In genomic region chr16:74603848-74604247, GRCh38 we compare ENCODE assay signal across 12 cellular contexts. TPM values are rescaled to one million over a fixed set of nuclear protein-coding genes. Genes with fewer than 3 reads are reported as not detected.
A peak's percentile ranks its signal among the peaks of the same experiment; 100 is the strongest.
DNase-seq lines count a peak whose midpoint lies in the region; ATAC-seq, FAIRE-seq and TF ChIP-seq lines count a peak whose summit lies in the region.
"Had no signal": no experiment of that assay in that cellular context is flagged by ENCODE, and none has a peak within 500 bp of the region (broad histone marks: within the 10 kb centered on the region; RNA-seq: fewer than 3 reads in every experiment).

No MANE protein-coding gene starts in this region.

- peak overlapping the region; percentile 4 for H3K27ac ChIP-seq in keratinocyte (ENCODE audit: control insufficient read depth, insufficient read depth, low read length)
- no peak overlapping the region for H3K27ac ChIP-seq in left ventricle myocardium inferior (replicated peaks)

- no peaks in the 10 kb centered on the region for H3K27me3 Mint-ChIP-seq in stimulated activated naive CD8-positive, alpha-beta T cell treated with anti-CD3 and anti-CD28 coated beads, Interleukin-15, Interleukin-2, amounts not matched to agents 100 ng/mL and 50 ng/mL, for 24 hours
- no peaks in the 10 kb centered on the region for H3K27me3 Mint-ChIP-seq in activated naive CD8-positive, alpha-beta T cell treated with anti-CD3 and anti-CD28 coated beads for 36 hours

- no peaks in the 10 kb centered on the region for H3K36me3 ChIP-seq in keratinocyte (ENCODE audit: control insufficient read depth in 2 of 2, extremely low read depth in 1 of 2, insufficient read depth in 2 of 2, low read length in 2 of 2)
- no peaks in the 10 kb centered on the region for H3K36me3 ChIP-seq in left ventricle myocardium inferior

- H3K27me3 ChIP-seq in keratinocyte (ENCODE audit: control insufficient read depth, extremely low read depth, insufficient read depth, low read length): no peaks in the 10 kb centered on the region
- H3K27me3 ChIP-seq in left ventricle myocardium inferior (ENCODE audit: low read depth): no peaks in the 10 kb centered on the region

- DNase-seq in stimulated activated naive CD8-positive, alpha-beta T cell treated with anti-CD3 and anti-CD28 coated beads, Interleukin-15, Interleukin-2, amounts not matched to agents 100 U/mL and 50 U/mL, for 24 hours: no peak
- DNase-seq in activated naive CD8-positive, alpha-beta T cell treated with anti-CD3 and anti-CD28 coated beads for 36 hours: no peak
- no peak for DNase-seq in keratinocyte (ENCODE audit: low read depth, low spot score)
- DNase-seq in D721Med (ENCODE audit: insufficient read length, low spot score): no peak
- no peak for DNase-seq in stimulated activated naive CD4-positive, alpha-beta T cell treated with Interleukin-2 at 50 U/mL for 16 hours (lab: John Stamatoyannopoulos, UW)
- no peak for DNase-seq in left ventricle myocardium inferior
- no peak for DNase-seq in NCI-H524 treated with DMSO at 0.1 percent for 48 hours (lab: John Stamatoyannopoulos, UW)
- DNase-seq: effector CD8-positive, alpha-beta T cell; left cardiac atrium; NCI-H510A; retina had no signal

- H3K9me3 Mint-ChIP-seq in stimulated activated naive CD8-positive, alpha-beta T cell treated with anti-CD3 and anti-CD28 coated beads, Interleukin-15, Interleukin-2, amounts not matched to agents 100 ng/mL and 50 ng/mL, for 24 hours: no peaks in the 10 kb centered on the region
- no peaks in the 10 kb centered on the region for H3K9me3 Mint-ChIP-seq in activated naive CD8-positive, alpha-beta T cell treated with anti-CD3 and anti-CD28 coated beads for 36 hours

- no peaks in the 10 kb centered on the region for H3K9me1 ChIP-seq in keratinocyte (ENCODE audit: control insufficient read depth, extremely low read depth, insufficient read depth, low read length)

- intact Hi-C loops in left ventricle myocardium inferior (cut with micrococcal nuclease): no loop called here

- TF ChIP-seq CTCF in keratinocyte (optimal IDR thresholded peaks at IDR 0.05 in 1 of 3, IDR thresholded peaks at IDR 0.05 in 1 of 3, conservative IDR thresholded peaks at IDR 0.05 in 1 of 3; ENCODE audit: extremely low read depth in 1 of 3, insufficient read depth in 2 of 3, low read length in 3 of 3): no peak
- no peak for TF ChIP-seq CTCF in D721Med (IDR thresholded peaks at IDR 0.05; ENCODE audit: insufficient read depth, missing control alignments)
- TF ChIP-seq CTCF in left ventricle myocardium inferior (IDR thresholded peaks at IDR 0.05; ENCODE audit: borderline replicate concordance): no peak

- ATAC-seq in stimulated activated naive CD8-positive, alpha-beta T cell treated with anti-CD3 and anti-CD28 coated beads, Interleukin-15, Interleukin-2, amounts not matched to agents 100 U/mL and 50 U/mL, for 24 hours: no peak

- peak overlapping the region; percentile 92 for H3K4me3 Mint-ChIP-seq in stimulated activated naive CD8-positive, alpha-beta T cell treated with anti-CD3 and anti-CD28 coated beads, Interleukin-15, Interleukin-2, amounts not matched to agents 100 ng/mL and 50 ng/mL, for 24 hours
- peak overlapping the region; percentile 97 for H3K4me3 Mint-ChIP-seq in activated naive CD8-positive, alpha-beta T cell treated with anti-CD3 and anti-CD28 coated beads for 36 hours

- no peak overlapping the region for H2AFZ ChIP-seq in keratinocyte (ENCODE audit: control insufficient read depth, low read length)

- H3K4me3 ChIP-seq in keratinocyte (ENCODE audit: control insufficient read depth in 2 of 3, extremely low read depth in 1 of 3, insufficient read depth in 2 of 3, low read depth in 1 of 3, low read length in 3 of 3) (no peak overlapping the region), left ventricle myocardium inferior (no peak overlapping the region)

- FAIRE-seq in keratinocyte (lab: Jason Lieb, UNC) (no peak), D721Med (lab: Jason Lieb, UNC) (no peak)

- peaks cover 77% of the 10 kb centered on the region for H3K4me1 Mint-ChIP-seq in stimulated activated naive CD8-positive, alpha-beta T cell treated with anti-CD3 and anti-CD28 coated beads, Interleukin-15, Interleukin-2, amounts not matched to agents 100 ng/mL and 50 ng/mL, for 24 hours (ENCODE audit: low read depth)
- H3K4me1 Mint-ChIP-seq in activated naive CD8-positive, alpha-beta T cell treated with anti-CD3 and anti-CD28 coated beads for 36 hours: peaks cover 72% of the 10 kb centered on the region

- H3K4me2 ChIP-seq in keratinocyte (ENCODE audit: control insufficient read depth, extremely low read depth, insufficient read depth, low read depth, low read length): peak overlapping the region; percentile 63

- H4K20me1 ChIP-seq in keratinocyte (ENCODE audit: control insufficient read depth, extremely low read depth, insufficient read depth, low read length): no peaks in the 10 kb centered on the region

- H3K36me3 Mint-ChIP-seq in stimulated activated naive CD8-positive, alpha-beta T cell treated with anti-CD3 and anti-CD28 coated beads, Interleukin-15, Interleukin-2, amounts not matched to agents 100 ng/mL and 50 ng/mL, for 24 hours (ENCODE audit: low read depth): peaks cover 12% of the 10 kb centered on the region
- peaks cover 22% of the 10 kb centered on the region for H3K36me3 Mint-ChIP-seq in activated naive CD8-positive, alpha-beta T cell treated with anti-CD3 and anti-CD28 coated beads for 36 hours

- H3K4me1 ChIP-seq in keratinocyte (ENCODE audit: control insufficient read depth, extremely low read depth, insufficient read depth, low read length): peaks cover 38% of the 10 kb centered on the region
- H3K4me1 ChIP-seq in left ventricle myocardium inferior: peaks cover 77% of the 10 kb centered on the region

- no peaks in the 10 kb centered on the region for H3K9me3 ChIP-seq in keratinocyte (ENCODE audit: control insufficient read depth, low read depth, low read length)
- no peaks in the 10 kb centered on the region for H3K9me3 ChIP-seq in left ventricle myocardium inferior (replicated peaks)

- peaks cover 74% of the 10 kb centered on the region for H3K79me2 ChIP-seq in keratinocyte (ENCODE audit: control insufficient read depth, insufficient read depth, low read length)

- H3K27ac Mint-ChIP-seq in stimulated activated naive CD8-positive, alpha-beta T cell treated with anti-CD3 and anti-CD28 coated beads, Interleukin-15, Interleukin-2, amounts not matched to agents 100 ng/mL and 50 ng/mL, for 24 hours: peak overlapping the region; percentile 58
- H3K27ac Mint-ChIP-seq in activated naive CD8-positive, alpha-beta T cell treated with anti-CD3 and anti-CD28 coated beads for 36 hours: peak overlapping the region; percentile 80

- dilution Hi-C loops in keratinocyte (cut with MboI; ENCODE audit: extremely low pct_ligation_motif_present, low sequenced_read_pairs): no loop called here

- no peak overlapping the region for H3K9ac ChIP-seq in keratinocyte (ENCODE audit: control insufficient read depth, extremely low read depth, insufficient read depth, low read length)

RNA-seq across cellular contexts. Expression of gene GLG1, which starts 3.1 kb away (rescaled TPM):
- 10 to 100 TPM; 58.7 to 60.8 TPM for total RNA-seq in activated naive CD8-positive, alpha-beta T cell treated with anti-CD3 and anti-CD28 coated beads for 36 hours
- 41.5 to 79.7 TPM (median 63.6 TPM) in 3 replicates for polyA plus RNA-seq in keratinocyte
- polyA plus RNA-seq in keratinocyte (2011; ENCODE audit: low read depth): 87.5 TPM
- 19.7 and 21.6 TPM in 2 replicates for polyA plus RNA-seq in keratinocyte (2011; cell fraction: cytosol; rRNA removed)
- 161 and 169 TPM in 2 replicates for polyA plus RNA-seq in keratinocyte (2011; cell fraction: nucleus; rRNA removed)
- 45.7 and 74.7 TPM in 2 replicates for polyA plus RNA-seq in keratinocyte (2012; ENCODE audit: low replicate concordance)
- 87.6 to 125 TPM (median 119 TPM) in 3 replicates for polyA minus RNA-seq in keratinocyte
- 40.5 TPM for polyA minus RNA-seq in keratinocyte (2011; cell fraction: cytosol; rRNA and poly(A)+ RNA removed)
- polyA minus RNA-seq in keratinocyte (2011; cell fraction: nucleus; rRNA and poly(A)+ RNA removed): 151 and 256 TPM in 2 replicates
- total RNA-seq in left ventricle myocardium inferior: 72.7 TPM
